9 cellular contexts compared by ENCODE assay signal in the genomic region with DNA sequence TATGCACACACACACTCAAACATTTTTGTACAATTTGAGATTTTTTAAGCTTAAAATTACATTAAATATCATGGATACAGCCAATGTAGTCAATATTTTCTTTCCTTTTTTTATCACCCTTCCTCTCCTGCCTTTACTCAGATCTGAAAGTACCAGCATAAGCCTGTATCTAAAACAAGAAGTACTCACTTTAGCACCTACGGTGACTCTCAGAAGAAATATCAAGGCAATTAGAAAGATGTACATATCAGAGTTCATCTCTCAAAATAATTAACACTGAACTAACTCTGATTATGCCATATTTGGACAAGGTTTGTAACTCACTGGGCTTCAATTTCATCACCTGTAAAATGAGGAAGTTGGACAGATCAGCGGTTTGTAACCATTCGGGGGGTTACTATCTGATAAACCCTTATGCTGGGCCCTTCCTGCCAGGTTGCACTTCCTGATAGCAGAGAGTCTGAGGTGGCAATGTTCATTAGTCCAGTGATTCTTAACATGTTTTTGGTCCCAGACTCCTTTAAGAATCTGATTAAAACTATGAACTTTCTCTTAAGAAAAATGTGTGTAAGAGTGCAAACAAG. TPM values are rescaled to one million over a fixed set of nuclear protein-coding genes. Genes with fewer than 3 reads are reported as not detected.
DNase-seq lines count a peak whose midpoint lies in the region; ATAC-seq and TF ChIP-seq lines count a peak whose summit lies in the region.
"Had no signal": no experiment of that assay in that cellular context is flagged by ENCODE, and none has a peak within 500 bp of the region (broad histone marks: within the 10 kb centered on the region; RNA-seq: fewer than 3 reads in every experiment).

No MANE protein-coding gene starts in this region.

- no peak for TF ChIP-seq CTCF in CD14-positive monocyte (IDR thresholded peaks at IDR 0.05)

- DNase-seq in CD14-positive monocyte (ENCODE audit: low spot score) = no peak
- DNase-seq in GM19240 (ENCODE audit: insufficient read length, low spot score) = peak; percentile 23
- peak in 3 of 34 experiments; percentile 3 to 19 (median 12) for DNase-seq in T-cell
- no peak for DNase-seq in foreskin melanocyte
- no peak for DNase-seq in retina
- DNase-seq in stimulated activated CD4-positive, alpha-beta T cell treated with anti-CD3 and anti-CD28 coated beads, Interleukin-4, amount 100 ng/mL, for 4 hours = no peak
- DNase-seq in right cardiac atrium = no peak

- WGBS in right cardiac atrium = 75% methylated on average over 3 of the region's 3 CpGs

- no peaks in the 10 kb centered on the region for H3K9me3 ChIP-seq in right cardiac atrium (ENCODE audit: control insufficient read depth, low read length)

- H3K9me3 Mint-ChIP-seq in CD14-positive monocyte = peaks cover 0 to 3% (median 0%) of the 10 kb centered on the region in 7 donors
- peaks cover 0 to 3% (median 0%) of the 10 kb centered on the region in 3 donors for H3K9me3 Mint-ChIP-seq in T-cell

- POLR2A ChIA-PET in T-cell (lab: Charles Lee) = interaction anchor here in 1 of 2 donors (0.6 to 0.7 kb wide), 2 partner anchors 12 to 491 kb away, joined by 3 read pairs; no protein-coding TSS in a partner anchor

- H3K27me3 ChIP-seq in right cardiac atrium (ENCODE audit: control insufficient read depth, insufficient read depth) = no peaks in the 10 kb centered on the region

- H3K4me1 Mint-ChIP-seq in CD14-positive monocyte (peaks cover 14% of the 10 kb centered on the region), T-cell (peaks cover 44 to 64% (median 51%) of the 10 kb centered on the region in 3 donors)

- CTCF ChIA-PET in T-cell (lab: Charles Lee) = no interaction called here

- H3K36me3 Mint-ChIP-seq in CD14-positive monocyte = no peaks in the 10 kb centered on the region
- H3K36me3 Mint-ChIP-seq in T-cell = peaks cover 4% of the 10 kb centered on the region

- intact Hi-C loops in CD14-positive monocyte (cut with micrococcal nuclease) (no loop called here), right cardiac atrium (cut with DNase I) (no loop called here)

- no peaks in the 10 kb centered on the region for H3K4me1 ChIP-seq in right cardiac atrium (ENCODE audit: control insufficient read depth, insufficient read depth, low read length)

- no peaks in the 10 kb centered on the region for H3K27me3 Mint-ChIP-seq in CD14-positive monocyte (ENCODE audit: low read depth in 3 of 3)
- peaks cover 0 to 6% of the 10 kb centered on the region in 2 donors for H3K27me3 Mint-ChIP-seq in T-cell

- no peak overlapping the region for H3K4me3 Mint-ChIP-seq in CD14-positive monocyte
- H3K4me3 Mint-ChIP-seq in T-cell = peak overlapping the region in 2 of 3 donors; percentile 7 to 41

- no peak overlapping the region for H3K27ac ChIP-seq in right cardiac atrium (ENCODE audit: low read length)

- ATAC-seq in HG03103 (IDR thresholded peaks at IDR 0.05; ENCODE audit: low read depth, unreplicated experiment) (peak; percentile 95), T-cell (replicated peaks in 1 of 4) (peak; percentile 43 to 57 (median 47)), right cardiac atrium (no peak)

- H3K27ac Mint-ChIP-seq in CD14-positive monocyte (peak overlapping the region in 5 of 7 donors; percentile 33 to 79 (median 64)), T-cell (peak overlapping the region; percentile 80 to 84)

- no peak overlapping the region for H3K4me3 ChIP-seq in right cardiac atrium (ENCODE audit: low read length)

RNA-seq across cellular contexts. Expression of a gene that starts 5.7 kb away (rescaled TPM):
- polyA plus RNA-seq in CD14-positive monocyte (under 1 TPM; 0.08 to 0.30 TPM), right cardiac atrium (0.05 TPM)
- total RNA-seq in T-cell (10 to 100 TPM; 28.8 to 49.0 (median 39.5) TPM), right cardiac atrium (under 1 TPM; 0.11 to 0.43 (median 0.22) TPM)
- polyA plus RNA-seq: neural cell had no signal

Comparison
In these comparisons a context has a peak if more than half of its experiments do, and no peak if none do; other contexts are left out.
1. H3K4me3 Mint-ChIP-seq: peak in T-cell (2 of 3); none in CD14-positive monocyte (0 of 2).
2. ATAC-seq: peak in HG03103 (single experiment) and T-cell (4 of 4); none in right cardiac atrium (0 of 2).
3. RNA of a gene that starts 5.7 kb away (total RNA-seq): 28.8 to 49.0 TPM in T-cell; 0.11 to 0.43 TPM in right cardiac atrium; every median in the first group is over 10 times any median in the second.